Comparison of ENCODE assay signal across 8 cellular contexts in the genomic region with DNA sequence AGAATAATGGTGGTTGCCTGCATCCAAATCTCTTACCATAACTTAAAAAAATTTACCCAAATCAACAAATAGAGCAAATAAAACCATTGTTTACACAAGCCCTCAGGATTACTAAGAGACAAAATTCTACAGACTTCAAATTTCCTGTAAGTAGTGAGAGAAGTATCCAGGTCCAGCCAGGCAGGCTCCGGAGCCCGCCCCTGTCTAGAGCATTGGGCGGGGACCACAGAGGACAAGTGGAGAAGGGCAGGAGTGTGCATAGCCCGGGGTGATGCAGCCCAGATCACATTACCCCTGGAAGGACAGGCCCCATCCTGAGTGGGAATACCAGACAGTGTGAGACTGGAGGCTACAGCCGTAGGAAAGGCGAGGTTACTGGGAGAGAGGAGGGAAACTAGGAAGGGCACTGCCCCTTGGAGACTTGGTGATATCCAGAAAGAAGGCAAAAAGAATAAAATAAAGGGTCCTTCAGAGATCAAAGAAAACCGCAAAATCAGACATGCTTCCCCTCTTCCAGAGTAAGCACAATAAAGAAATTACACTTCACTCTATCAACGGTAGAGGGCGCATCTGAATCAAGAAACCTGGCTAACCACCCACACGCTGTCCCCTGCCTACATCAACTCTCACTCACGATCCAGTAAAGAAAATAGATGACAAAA. TPM values are rescaled to one million over a fixed set of nuclear protein-coding genes. Genes with fewer than 3 reads are reported as not detected.
A peak's percentile ranks its signal among the peaks of the same experiment; 100 is the strongest.
DNase-seq lines count a peak whose midpoint lies in the region; ATAC-seq, FAIRE-seq and TF ChIP-seq lines count a peak whose summit lies in the region.

No MANE protein-coding gene starts in this region.

- H3K36me3 ChIP-seq in mucosa of rectum (ENCODE audit: control insufficient read depth in 2 of 2, insufficient read depth in 2 of 2, low read length in 2 of 2), result no peaks in the 10 kb centered on the region
- H3K36me3 ChIP-seq in upper lobe of right lung, result no peaks in the 10 kb centered on the region

- peaks cover 5 to 24% of the 10 kb centered on the region in 2 donors for H3K4me1 ChIP-seq in mucosa of rectum (ENCODE audit: control insufficient read depth in 2 of 2, insufficient read depth in 2 of 2, low read length in 2 of 2)
- H3K4me1 ChIP-seq in upper lobe of right lung, result peaks cover 35% of the 10 kb centered on the region

- H3K9ac ChIP-seq in mucosa of rectum (ENCODE audit: low read depth in 1 of 2, low read length in 2 of 2), result peak overlapping the region; percentile 14 to 54

- no peaks in the 10 kb centered on the region for H3K36me3 Mint-ChIP-seq in T-helper 17 cell (ENCODE audit: low read depth)

- FAIRE-seq in GM18507 (lab: Jason Lieb, UNC), result peak; percentile 57

- peaks cover 7% of the 10 kb centered on the region for H3K4me1 Mint-ChIP-seq in T-helper 17 cell

- peak; percentile 91 for DNase-seq in Ammon's horn (ENCODE audit: low spot score)
- DNase-seq in GM18507 (ENCODE audit: extremely low spot score, insufficient read length, low read depth), result peak; percentile 12
- DNase-seq in NCI-H146 treated with DMSO at 0.1 percent for 48 hours (lab: John Stamatoyannopoulos, UW; ENCODE audit: unreplicated experiment), result peak; percentile 89
- DNase-seq in T-helper 17 cell, result no peak
- peak; percentile 80 for DNase-seq in upper lobe of right lung

- peaks cover 44% of the 10 kb centered on the region for H3K27me3 Mint-ChIP-seq in T-helper 17 cell

- intact Hi-C loops in upper lobe of right lung (cut with DNase I), result loop anchor here (10.0 kb wide), 1 partner anchor 210 kb away; no protein-coding TSS in a partner anchor

- no peak overlapping the region for H3K4me3 Mint-ChIP-seq in T-helper 17 cell

- H3K27ac Mint-ChIP-seq in T-helper 17 cell, result peak overlapping the region; percentile 69

- H3K4me3 ChIP-seq in mucosa of rectum (ENCODE audit: low read length in 2 of 2) (no peak overlapping the region), upper lobe of right lung (no peak overlapping the region)

- H3K27me3 ChIP-seq in mucosa of rectum (ENCODE audit: control insufficient read depth in 2 of 2, insufficient read depth in 2 of 2, low read length in 2 of 2), result no peaks in the 10 kb centered on the region
- H3K27me3 ChIP-seq in upper lobe of right lung, result no peaks in the 10 kb centered on the region

- H3K27ac ChIP-seq in mucosa of rectum (ENCODE audit: low read depth in 2 of 2, low read length in 2 of 2) (peak overlapping the region; percentile 4 to 14), upper lobe of right lung (peak overlapping the region; percentile 61)

- no peaks in the 10 kb centered on the region for H3K9me3 ChIP-seq in T-helper 17 cell (ENCODE audit: control insufficient read depth, low read length, poor library complexity, severe bottlenecking)
- H3K9me3 ChIP-seq in mucosa of rectum (ENCODE audit: control insufficient read depth in 2 of 2, low read length in 2 of 2), result no peaks in the 10 kb centered on the region
- H3K9me3 ChIP-seq in upper lobe of right lung, result no peaks in the 10 kb centered on the region

- ATAC-seq in T-helper 17 cell, result peak; percentile 65
- ATAC-seq in esophagus mucosa, result peak; percentile 79
- peak; percentile 91 for ATAC-seq in upper lobe of right lung
- no peak for ATAC-seq in HG02981 (IDR thresholded peaks at IDR 0.05; ENCODE audit: unreplicated experiment)

- peak; percentile 80 for TF ChIP-seq CTCF in upper lobe of right lung (IDR thresholded peaks at IDR 0.05)

RNA-seq across cellular contexts. Expression of a gene that starts 26.6 kb away (rescaled TPM):
- total RNA-seq in T-helper 17 cell (1 to 10 TPM; 1.0 to 1.2 TPM), esophagus mucosa (42.3 TPM), upper lobe of right lung (116 TPM)

Comparison
In these comparisons a context has a peak if more than half of its experiments do, and no peak if none do; other contexts are left out.
1. DNase-seq: peak in Ammon's horn (single experiment), GM18507 (single experiment), NCI-H146 treated with DMSO at 0.1 percent for 48 hours (single experiment) and upper lobe of right lung (single experiment); none in T-helper 17 cell (0 of 3).
2. RNA of a gene that starts 26.6 kb away (total RNA-seq): 116 TPM in upper lobe of right lung (single experiment) and 42.3 TPM in esophagus mucosa (single experiment); 1.0 to 1.2 TPM in T-helper 17 cell; every median in the first group is over 10 times any median in the second.